Comparison of ENCODE assay signal across 21 cellular contexts in the genomic region with DNA sequence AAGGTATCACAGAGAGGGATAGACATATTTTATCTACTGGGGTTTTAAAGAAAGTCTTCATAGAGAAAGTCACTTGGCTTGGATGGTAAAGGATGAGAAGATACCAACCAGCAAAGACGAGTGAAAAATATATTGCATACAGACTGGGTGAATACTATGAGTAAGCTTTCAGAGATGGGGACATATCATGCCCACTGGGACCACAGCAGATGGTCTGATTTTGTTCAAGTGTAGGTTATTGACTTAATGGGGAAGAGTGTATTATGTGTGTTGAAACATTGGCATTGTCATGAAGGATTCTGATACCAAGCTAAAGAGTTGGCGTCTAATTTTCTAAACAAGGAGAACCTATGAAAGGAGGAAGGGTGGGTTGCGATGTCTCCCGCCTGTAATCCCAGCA.
"Had no signal": no experiment of that assay in that cellular context is flagged by ENCODE, and none has a peak within 500 bp of the region (broad histone marks: within the 10 kb centered on the region; RNA-seq: fewer than 3 reads in every experiment).

No MANE protein-coding gene starts in this region.

- H3K27ac Mint-ChIP-seq: activated CD4-positive, alpha-beta T cell treated with anti-CD3 and anti-CD28 coated beads for 36 hours; activated T-cell treated with anti-CD3 and anti-CD28 coated beads, Interleukin-2, amount 50 U/mL, for 72 hours; immature natural killer cell; naive thymus-derived CD4-positive, alpha-beta T cell; progenitor cell of endocrine pancreas; WTC11 had no signal

- ATAC-seq: gastroesophageal sphincter; left colon; naive thymus-derived CD4-positive, alpha-beta T cell; sciatic nerve; WTC11 had no signal

- H3K4me3 Mint-ChIP-seq: activated CD4-positive, alpha-beta T cell treated with anti-CD3 and anti-CD28 coated beads for 36 hours; immature natural killer cell; naive thymus-derived CD4-positive, alpha-beta T cell; WTC11 had no signal

- H3K9me3 Mint-ChIP-seq: activated naive CD4-positive, alpha-beta T cell treated with anti-CD3 and anti-CD28 coated beads, Interleukin-2, amount 50 U/mL, for 72 hours; activated T-cell treated with anti-CD3 and anti-CD28 coated beads, Interleukin-2, amount 50 U/mL, for 72 hours had no signal

- DNase-seq: activated CD4-positive, alpha-beta T cell treated with anti-CD3 and anti-CD28 coated beads, Interleukin-2, amount 50 U/mL, for 4 hours; activated naive CD4-positive, alpha-beta T cell; activated T-cell treated with anti-CD3 and anti-CD28 coated beads for 4 hours; anterior cingulate cortex; effector CD8-positive, alpha-beta T cell; immature natural killer cell; kidney; left colon; midbrain; naive thymus-derived CD4-positive, alpha-beta T cell; ovary; small intestine; stimulated activated naive CD4-positive, alpha-beta T cell treated with Interleukin-2 at 50 U/mL for 16 hours; T-helper 2 cell had no signal

- H3K36me3 Mint-ChIP-seq: activated naive CD4-positive, alpha-beta T cell treated with anti-CD3 and anti-CD28 coated beads, Interleukin-2, amount 50 U/mL, for 72 hours; immature natural killer cell; naive thymus-derived CD4-positive, alpha-beta T cell had no signal

- H3K4me1 Mint-ChIP-seq: immature natural killer cell had no signal
